Comparison of ENCODE assay signal across 27 cellular contexts in genomic region chr3:55911256-55911655, GRCh38.
"Had no signal": no experiment of that assay in that cellular context is flagged by ENCODE, and none has a peak within 500 bp of the region (broad histone marks: within the 10 kb centered on the region; RNA-seq: fewer than 3 reads in every experiment).

No MANE protein-coding gene starts in this region.

- H3K4me1 Mint-ChIP-seq: stimulated activated effector memory CD8-positive, alpha-beta T cell treated with anti-CD3 and anti-CD28 coated beads, Interleukin-12 subunit alpha, Interleukin-12 subunit beta, amount 100 ng/mL, for 72 hours; stimulated activated memory B cell treated with anti-CD40 and anti-IgM and Interleukin-4, amounts not matched to agents 10 μg/mL and 1 μg/mL and 100 μg/mL, for 72 hours; stimulated activated naive B cell treated with anti-CD40 and anti-IgM and Interleukin-4, amounts not matched to agents 10 μg/mL and 1 μg/mL and 100 μg/mL, for 72 hours; stimulated activated naive CD8-positive, alpha-beta T cell treated with anti-CD3 and anti-CD28 coated beads, Interleukin-15, amount 100 ng/mL, for 72 hours had no signal

- H3K4me3 Mint-ChIP-seq: stimulated activated effector memory CD8-positive, alpha-beta T cell treated with anti-CD3 and anti-CD28 coated beads, Interleukin-12 subunit alpha, Interleukin-12 subunit beta, amount 100 ng/mL, for 72 hours; stimulated activated memory B cell treated with anti-CD40 and anti-IgM and Interleukin-4, amounts not matched to agents 10 μg/mL and 1 μg/mL and 100 μg/mL, for 72 hours; stimulated activated naive B cell treated with anti-CD40 and anti-IgM and Interleukin-4, amounts not matched to agents 10 μg/mL and 1 μg/mL and 100 μg/mL, for 72 hours; stimulated activated naive CD8-positive, alpha-beta T cell treated with anti-CD3 and anti-CD28 coated beads, Interleukin-15, amount 100 ng/mL, for 72 hours; stimulated activated naive CD8-positive, alpha-beta T cell treated with anti-CD3 and anti-CD28 coated beads, Interleukin-15, Interleukin-2, amounts not matched to agents 100 ng/mL and 50 ng/mL, for 24 hours; type B pancreatic cell had no signal

- H3K9me3 ChIP-seq: stomach, suprapubic skin, testis, thoracic aorta, thyroid gland, tibial artery, tibial nerve, transverse colon, upper lobe of left lung, upper lobe of right lung, uterus, vagina had no signal

- H3K4me1 ChIP-seq: suprapubic skin, testis, thyroid gland, tibial artery, tibial nerve, transverse colon, upper lobe of right lung, uterus, vagina had no signal

- H3K27me3 ChIP-seq: stomach, suprapubic skin, testis, thyroid gland, tibial artery, tibial nerve, transverse colon, upper lobe of left lung, upper lobe of right lung, uterus, vagina had no signal

- H3K27ac ChIP-seq: stomach, suprapubic skin, testis, thoracic aorta, thyroid gland, tibial artery, tibial nerve, transverse colon, upper lobe of left lung, upper lobe of right lung, uterus, vagina had no signal

- H3K27ac Mint-ChIP-seq: stimulated activated effector memory CD8-positive, alpha-beta T cell treated with anti-CD3 and anti-CD28 coated beads, Interleukin-12 subunit alpha, Interleukin-12 subunit beta, amount 100 ng/mL, for 72 hours; stimulated activated memory B cell treated with anti-CD40 and anti-IgM and Interleukin-4, amounts not matched to agents 10 μg/mL and 1 μg/mL and 100 μg/mL, for 72 hours; stimulated activated naive B cell treated with anti-CD40 and anti-IgM and Interleukin-4, amounts not matched to agents 10 μg/mL and 1 μg/mL and 100 μg/mL, for 72 hours; stimulated activated naive CD8-positive, alpha-beta T cell treated with anti-CD3 and anti-CD28 coated beads, Interleukin-15, amount 100 ng/mL, for 72 hours; stimulated activated naive CD8-positive, alpha-beta T cell treated with anti-CD3 and anti-CD28 coated beads, Interleukin-15, Interleukin-2, amounts not matched to agents 100 ng/mL and 50 ng/mL, for 24 hours; type B pancreatic cell had no signal

- H3K36me3 ChIP-seq: stomach, suprapubic skin, thoracic aorta, thyroid gland, tibial artery, tibial nerve, transverse colon, upper lobe of left lung, upper lobe of right lung, uterus, vagina had no signal

- ATAC-seq: stimulated activated effector memory CD8-positive, alpha-beta T cell treated with anti-CD3 and anti-CD28 coated beads, Interleukin-12 subunit alpha, Interleukin-12 subunit beta, amount 100 ng/mL, for 72 hours; stimulated activated memory B cell treated with anti-CD40 and anti-IgM and Interleukin-4, amounts not matched to agents 10 μg/mL and 1 μg/mL and 100 μg/mL, for 72 hours; stimulated activated naive B cell treated with anti-CD40 and anti-IgM and Interleukin-4, amounts not matched to agents 10 μg/mL and 1 μg/mL and 100 μg/mL, for 72 hours; stimulated activated naive CD8-positive, alpha-beta T cell treated with anti-CD3 and anti-CD28 coated beads, Interleukin-15, amount 100 ng/mL, for 72 hours; stimulated activated naive CD8-positive, alpha-beta T cell treated with anti-CD3 and anti-CD28 coated beads, Interleukin-15, Interleukin-2, amounts not matched to agents 100 U/mL and 50 U/mL, for 24 hours; upper lobe of right lung had no signal

- DNase-seq: stimulated activated CD4-positive, alpha-beta T cell treated with anti-CD3 and anti-CD28 coated beads, Interleukin-2, amount 100 ng/mL, for 48 hours; stimulated activated CD4-positive, alpha-beta T cell treated with anti-CD3 and anti-CD28 coated beads, Interleukin-4, amount 100 ng/mL, for 1 hour; stimulated activated CD4-positive, alpha-beta T cell treated with anti-CD3 and anti-CD28 coated beads, Interleukin-4, amount 100 ng/mL, for 24 hours; stimulated activated CD4-positive, alpha-beta T cell treated with anti-CD3 and anti-CD28 coated beads, Interleukin-4, amount 100 ng/mL, for 4 hours; stimulated activated CD8-positive, alpha-beta memory T cell treated with anti-CD3 and anti-CD28 coated beads, Interleukin-4, amount 100 ng/mL, for 48 hours; stimulated activated naive B cell treated with anti-CD40 and anti-IgM and Interleukin-4, amounts not matched to agents 10 μg/mL and 1 μg/mL and 100 μg/mL, for 72 hours; stimulated activated naive CD4-positive, alpha-beta T cell; stimulated activated naive CD4-positive, alpha-beta T cell treated with Interleukin-2 at 50 U/mL for 16 hours; stimulated activated naive CD8-positive, alpha-beta T cell treated with anti-CD3 and anti-CD28 coated beads, Interleukin-15, amount 100 ng/mL, for 72 hours; stimulated activated naive CD8-positive, alpha-beta T cell treated with anti-CD3 and anti-CD28 coated beads, Interleukin-15, Interleukin-2, amounts not matched to agents 100 U/mL and 50 U/mL, for 24 hours; stomach; substantia nigra; testis; thyroid gland; tibial artery; transverse colon; upper lobe of left lung; upper lobe of right lung; uterus had no signal

- H3K4me3 ChIP-seq: stomach, suprapubic skin, testis, thoracic aorta, thyroid gland, tibial artery, tibial nerve, transverse colon, upper lobe of left lung, upper lobe of right lung, uterus, vagina had no signal

- H3K9me3 Mint-ChIP-seq: stimulated activated memory B cell treated with anti-CD40 and anti-IgM and Interleukin-4, amounts not matched to agents 10 μg/mL and 1 μg/mL and 100 μg/mL, for 72 hours; stimulated activated naive CD8-positive, alpha-beta T cell treated with anti-CD3 and anti-CD28 coated beads, Interleukin-15, Interleukin-2, amounts not matched to agents 100 ng/mL and 50 ng/mL, for 24 hours; type B pancreatic cell had no signal

- H3K36me3 Mint-ChIP-seq: stimulated activated effector memory CD8-positive, alpha-beta T cell treated with anti-CD3 and anti-CD28 coated beads, Interleukin-12 subunit alpha, Interleukin-12 subunit beta, amount 100 ng/mL, for 72 hours; stimulated activated memory B cell treated with anti-CD40 and anti-IgM and Interleukin-4, amounts not matched to agents 10 μg/mL and 1 μg/mL and 100 μg/mL, for 72 hours; stimulated activated naive B cell treated with anti-CD40 and anti-IgM and Interleukin-4, amounts not matched to agents 10 μg/mL and 1 μg/mL and 100 μg/mL, for 72 hours; type B pancreatic cell had no signal

- H3K27me3 Mint-ChIP-seq: stimulated activated memory B cell treated with anti-CD40 and anti-IgM and Interleukin-4, amounts not matched to agents 10 μg/mL and 1 μg/mL and 100 μg/mL, for 72 hours; stimulated activated naive B cell treated with anti-CD40 and anti-IgM and Interleukin-4, amounts not matched to agents 10 μg/mL and 1 μg/mL and 100 μg/mL, for 72 hours; stimulated activated naive CD8-positive, alpha-beta T cell treated with anti-CD3 and anti-CD28 coated beads, Interleukin-15, amount 100 ng/mL, for 72 hours; stimulated activated naive CD8-positive, alpha-beta T cell treated with anti-CD3 and anti-CD28 coated beads, Interleukin-15, Interleukin-2, amounts not matched to agents 100 ng/mL and 50 ng/mL, for 24 hours had no signal
